Comparison of ENCODE assay signal across 26 cellular contexts in genomic region chr10:129936266-129936922, GRCh38. TPM values are rescaled to one million over a fixed set of nuclear protein-coding genes. Genes with fewer than 3 reads are reported as not detected.
"Had no signal": no experiment of that assay in that cellular context is flagged by ENCODE, and none has a peak within 500 bp of the region (broad histone marks: within the 10 kb centered on the region; RNA-seq: fewer than 3 reads in every experiment).

No MANE protein-coding gene starts in this region.

- ATAC-seq: activated naive CD8-positive, alpha-beta T cell treated with anti-CD3 and anti-CD28 coated beads, Interleukin-2, amount 50 U/mL, for 24 hours; activated T-cell treated with anti-CD3 and anti-CD28 coated beads, Interleukin-2, amount 50 U/mL, for 4 hours; body of pancreas; foreskin keratinocyte; T-helper 17 cell had no signal

- DNase-seq: activated CD4-positive, alpha-beta T cell treated with anti-CD3 and anti-CD28 coated beads for 4 hours; activated CD4-positive, alpha-beta T cell treated with anti-CD3 and anti-CD28 coated beads, Interleukin-2, amount 50 U/mL, for 48 hours; activated CD4-positive, CD25-positive, alpha-beta regulatory T cell; activated CD8-positive, alpha-beta memory T cell treated with anti-CD3 and anti-CD28 coated beads, Interleukin-2, amount 50 U/mL, for 48 hours; activated naive CD4-positive, alpha-beta T cell treated with anti-CD3 and anti-CD28 coated beads for 36 hours; activated naive CD8-positive, alpha-beta T cell treated with anti-CD3 and anti-CD28 coated beads, Interleukin-2, amount 50 U/mL, for 24 hours; activated T-cell treated with anti-CD3 and anti-CD28 coated beads, Interleukin-2, amount 50 U/mL, for 4 hours; dermis blood vessel endothelial cell; effector CD8-positive, alpha-beta T cell; foreskin keratinocyte; hippocampal formation; kidney glomerular epithelial cell; mesenchymal stem cell; naive B cell; occipital lobe; stimulated activated CD4-positive, alpha-beta T cell treated with anti-CD3 and anti-CD28 coated beads, Interleukin-4, amount 100 ng/mL, for 24 hours; SW 1271; T-helper 17 cell; uterus had no signal

- H3K4me3 ChIP-seq: body of pancreas, cardiac muscle cell, suprapubic skin, tibial nerve, uterus had no signal

- H3K4me1 ChIP-seq: body of pancreas, foreskin keratinocyte, suprapubic skin, uterus had no signal

- H3K36me3 ChIP-seq: cardiac muscle cell, suprapubic skin, tibial nerve, uterus had no signal

- H3K27me3 ChIP-seq: body of pancreas, cardiac muscle cell, foreskin keratinocyte, suprapubic skin, tibial nerve, uterus had no signal

- H3K9me3 ChIP-seq: body of pancreas, suprapubic skin, tibial nerve, uterus had no signal

- H3K27ac ChIP-seq: body of pancreas, cardiac muscle cell, foreskin keratinocyte, suprapubic skin, uterus had no signal

RNA-seq across cellular contexts. Expression of gene EBF3, which starts 27.7 kb away (rescaled TPM):
- total RNA-seq: activated CD8-positive, alpha-beta memory T cell treated with anti-CD3 and anti-CD28 coated beads for 36 hours; activated naive CD4-positive, alpha-beta T cell treated with anti-CD3 and anti-CD28 coated beads for 36 hours; activated T-cell treated with anti-CD3 and anti-CD28 coated beads, Interleukin-2, amount 50 U/mL, for 4 hours; activated T-helper 2 cell treated with anti-CD3 and anti-CD28 coated beads, Interferon-gamma antibody, Interleukin-2, Interleukin-4, amounts not matched to agents 10 μg/mL and 5 μg/mL and 100 μg/mL, durations not matched to agents 14 hours and 24 hours and 36 hours; liver; T-helper 17 cell had no signal
- polyA plus RNA-seq: foreskin keratinocyte had no signal
